27 cellular contexts compared by ENCODE assay signal in genomic region chr10:10045765-10046028, GRCh38.
DNase-seq lines count a peak whose midpoint lies in the region; ATAC-seq and TF ChIP-seq lines count a peak whose summit lies in the region.
"Had no signal": no experiment of that assay in that cellular context is flagged by ENCODE, and none has a peak within 500 bp of the region (broad histone marks: within the 10 kb centered on the region; RNA-seq: fewer than 3 reads in every experiment).

No MANE protein-coding gene starts in this region.

- H3K27me3 ChIP-seq in skeletal muscle satellite cell (ENCODE audit: control insufficient read depth, insufficient read depth, low read length) (no peaks in the 10 kb centered on the region), ascending aorta (no peaks in the 10 kb centered on the region)
- H3K27me3 ChIP-seq: dorsolateral prefrontal cortex, heart right ventricle had no signal

- ATAC-seq in HG03095 (IDR thresholded peaks at IDR 0.05; ENCODE audit: unreplicated experiment) (peak; percentile 48), GM21529 (IDR thresholded peaks at IDR 0.05; ENCODE audit: unreplicated experiment) (no peak), HG03565 (IDR thresholded peaks at IDR 0.05; ENCODE audit: unreplicated experiment) (no peak)
- ATAC-seq: activated naive CD4-positive, alpha-beta T cell treated with anti-CD3 and anti-CD28 coated beads, Interleukin-2, amount 50 U/mL, for 72 hours; activated T-helper 17 cell treated with anti-CD3 and anti-CD28 coated beads, Interleukin-2, amount 50 U/mL, for 72 hours; GM23338; left colon; Right ventricle myocardium inferior had no signal

- H3K27ac ChIP-seq in ascending aorta, result no peak overlapping the region
- H3K27ac ChIP-seq: C4-2B, dorsolateral prefrontal cortex, heart right ventricle had no signal

- H3K36me3 ChIP-seq in skeletal muscle satellite cell (ENCODE audit: insufficient read depth, low read length) (no peaks in the 10 kb centered on the region), ascending aorta (no peaks in the 10 kb centered on the region)
- H3K36me3 ChIP-seq: heart right ventricle had no signal

- no peak overlapping the region for H3K9ac ChIP-seq in skeletal muscle satellite cell (ENCODE audit: low read depth, low read length)

- H3K9me3 ChIP-seq in skeletal muscle satellite cell (replicated peaks; ENCODE audit: low read length), result no peaks in the 10 kb centered on the region
- H3K9me3 ChIP-seq in ascending aorta, result no peaks in the 10 kb centered on the region
- H3K9me3 ChIP-seq: heart right ventricle had no signal

- TF ChIP-seq CTCF in astrocyte of the spinal cord (IDR thresholded peaks at IDR 0.05; ENCODE audit: low read depth, low read length), result no peak
- no peak for TF ChIP-seq CTCF in ascending aorta (IDR thresholded peaks at IDR 0.05)

- in situ Hi-C loops in astrocyte of the spinal cord (cut with HindIII; ENCODE audit: low sequenced_read_pairs), result no loop called here

- peak overlapping the region; percentile 10 for H3K4me2 ChIP-seq in skeletal muscle satellite cell (ENCODE audit: low read length)
- H3K4me2 ChIP-seq: GM23338 had no signal

- DNase-seq in GM03348 (ENCODE audit: low spot score), result peak; percentile 8
- DNase-seq in astrocyte of the spinal cord (ENCODE audit: low read depth, low spot score), result peak; percentile 10
- DNase-seq in ascending aorta (ENCODE audit: low spot score in 2 of 2), result no peak
- no peak for DNase-seq in NCI-H345 (lab: John Stamatoyannopoulos, UW)
- DNase-seq: ACHN; activated CD8-positive, alpha-beta memory T cell treated with anti-CD3 and anti-CD28 coated beads, Interleukin-2, amount 50 U/mL, for 4 hours; anterior cingulate cortex; central memory CD4-positive, alpha-beta T cell; dorsolateral prefrontal cortex; heart right ventricle; left colon; NCI-H1092 treated with DMSO at 0.1 percent for 48 hours; NCI-H187 treated with DMSO at 0.1 percent for 48 hours; NCI-H2227 treated with DMSO at 0.1 percent for 48 hours; NCI-H774; OCI-M1; stimulated activated CD4-positive, alpha-beta T cell treated with anti-CD3 and anti-CD28 coated beads, Interleukin-2, amount 100 ng/mL, for 24 hours; T-helper 9 cell had no signal

- H3K4me1 ChIP-seq in skeletal muscle satellite cell (ENCODE audit: control insufficient read depth, insufficient read depth, low read length) (peaks cover 14% of the 10 kb centered on the region), ascending aorta (no peaks in the 10 kb centered on the region)
- H3K4me1 ChIP-seq: heart right ventricle had no signal

- intact Hi-C loops in ascending aorta (cut with DNase I), result no loop called here

- no peak overlapping the region for H3K4me3 ChIP-seq in astrocyte of the spinal cord (ENCODE audit: low read depth, low read length)
- no peak overlapping the region for H3K4me3 ChIP-seq in skeletal muscle satellite cell (ENCODE audit: low read length)
- H3K4me3 ChIP-seq in ascending aorta, result no peak overlapping the region
- H3K4me3 ChIP-seq: dorsolateral prefrontal cortex, GM23338, heart right ventricle had no signal

Comparison
In these comparisons a context has a peak if more than half of its experiments do, and no peak if none do; other contexts are left out.
1. DNase-seq: peak in GM03348 (single experiment) and astrocyte of the spinal cord (single experiment); none in ascending aorta (0 of 2) and NCI-H345 (single experiment).